ENCODE assay signal across 8 cellular contexts in the genomic region with DNA sequence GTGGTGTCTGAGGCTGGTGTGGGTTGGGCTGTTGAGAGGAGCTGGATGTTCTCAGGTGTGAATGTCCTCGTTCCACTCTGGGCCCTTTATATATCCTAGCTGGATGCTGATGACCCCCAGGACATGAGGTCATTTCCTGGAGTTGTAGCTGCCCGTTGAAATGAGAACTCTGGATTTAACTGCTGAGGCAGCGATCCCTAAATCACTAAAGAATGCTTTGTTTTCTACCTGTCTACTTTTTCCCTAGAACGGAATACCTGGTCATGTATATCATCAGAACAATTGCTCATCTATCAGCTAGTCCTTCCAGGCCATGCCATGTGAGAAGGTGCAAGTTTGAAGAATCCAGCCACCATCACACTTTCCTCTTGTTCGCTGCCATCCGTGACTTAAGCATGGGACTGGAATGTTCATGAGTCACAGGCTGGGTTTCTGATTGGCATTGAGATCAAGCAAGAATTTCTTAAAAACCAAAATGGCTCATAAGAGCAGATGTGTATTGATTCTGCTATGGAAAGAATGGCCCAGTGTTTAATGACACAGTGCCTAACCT. TPM values are rescaled to one million over a fixed set of nuclear protein-coding genes. Genes with fewer than 3 reads are reported as not detected.
DNase-seq lines count a peak whose midpoint lies in the region; ATAC-seq, FAIRE-seq and TF ChIP-seq lines count a peak whose summit lies in the region.

A gene with protein sequence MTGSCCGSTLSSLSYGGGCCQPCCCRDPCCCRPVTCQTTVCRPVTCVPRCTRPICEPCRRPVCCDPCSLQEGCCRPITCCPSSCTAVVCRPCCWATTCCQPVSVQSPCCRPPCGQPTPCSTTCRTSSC (minus strand): TSS at position 63 of the 553 bp plus-strand sequence. CDS start 64 bp downstream, outside the sequence.

- peaks cover 49% of the 10 kb centered on the region for H3K4me1 ChIP-seq in skeletal muscle satellite cell (ENCODE audit: control insufficient read depth, insufficient read depth, low read length)

- no peaks in the 10 kb centered on the region for H3K27me3 ChIP-seq in skeletal muscle satellite cell (ENCODE audit: control insufficient read depth, insufficient read depth, low read length)

- H3K4me3 ChIP-seq in fibroblast of pulmonary artery (replicated peaks; ENCODE audit: low read depth, low read length) (no peak within 1 kb of the TSS), skeletal muscle satellite cell (ENCODE audit: low read length) (no peak within 1 kb of the TSS)

- H3K9ac ChIP-seq in skeletal muscle satellite cell (ENCODE audit: low read depth, low read length) = peak within 1 kb of the TSS; percentile 76

- H3K4me2 ChIP-seq in skeletal muscle satellite cell (ENCODE audit: low read length) = peak within 1 kb of the TSS; percentile 67

- no peaks in the 10 kb centered on the region for H3K9me3 ChIP-seq in skeletal muscle satellite cell (replicated peaks; ENCODE audit: low read length)

- no peak for ATAC-seq in omental fat pad (ENCODE audit: low FRiP score)

- FAIRE-seq in D721Med (lab: Jason Lieb, UNC) = no peak

- no peaks in the 10 kb centered on the region for H3K36me3 ChIP-seq in skeletal muscle satellite cell (ENCODE audit: insufficient read depth, low read length)

- TF ChIP-seq CTCF in fibroblast of pulmonary artery (IDR thresholded peaks at IDR 0.05; ENCODE audit: low read length, missing control alignments) (no peak), D721Med (IDR thresholded peaks at IDR 0.05; ENCODE audit: insufficient read depth, missing control alignments) (no peak), omental fat pad (IDR thresholded peaks at IDR 0.05) (no peak)

- in situ Hi-C loops in SK-MEL-5 (cut with HindIII; ENCODE audit: low pct_unique_long_range_greater_than_20kb, low sequenced_read_pairs) = no loop called here

- peak; percentile 79 for DNase-seq in H4 (ENCODE audit: low spot score)
- peak; percentile 80 for DNase-seq in SK-MEL-5 (ENCODE audit: low read depth, low spot score)
- DNase-seq in fibroblast of pulmonary artery (ENCODE audit: low read depth) = peak; percentile 66
- no peak for DNase-seq in iPS-NIHi11 (ENCODE audit: low spot score)
- DNase-seq in D721Med (ENCODE audit: insufficient read length, low spot score) = no peak
- no peak for DNase-seq in NCI-H2107 treated with DMSO at 0.1 percent for 48 hours (lab: John Stamatoyannopoulos, UW; ENCODE audit: unreplicated experiment)
- no peak for DNase-seq in omental fat pad (ENCODE audit: low spot score)

RNA-seq across cellular contexts. Expression of the gene that starts here (rescaled TPM):
- 0.21 TPM in 1 of 2 replicates, not detected in the other for total RNA-seq in H4 (2014; rRNA removed; shearing (Covaris generic))
- not detected in 2 replicates for total RNA-seq in SK-MEL-5 (2014; rRNA removed; shearing (Covaris generic))
- polyA plus RNA-seq in SK-MEL-5 (2015; cell fraction: cytosol; rRNA removed) = not detected in 2 replicates
- not detected in 2 replicates for polyA plus RNA-seq in SK-MEL-5 (2015; cell fraction: nucleus; rRNA removed)
- 0.87 and 1.0 TPM in 2 replicates for total RNA-seq in skeletal muscle satellite cell (2012; rRNA removed)
- not detected for total RNA-seq in omental fat pad

Comparison
In these comparisons a context has a peak if more than half of its experiments do, and no peak if none do; other contexts are left out.
1. Peak in DNase-seq in H4; RNA of the gene not detected or under 1 TPM.
2. Peak in DNase-seq in SK-MEL-5; RNA of the gene not detected or under 1 TPM.